17 cellular contexts compared by ENCODE assay signal in the genomic region with DNA sequence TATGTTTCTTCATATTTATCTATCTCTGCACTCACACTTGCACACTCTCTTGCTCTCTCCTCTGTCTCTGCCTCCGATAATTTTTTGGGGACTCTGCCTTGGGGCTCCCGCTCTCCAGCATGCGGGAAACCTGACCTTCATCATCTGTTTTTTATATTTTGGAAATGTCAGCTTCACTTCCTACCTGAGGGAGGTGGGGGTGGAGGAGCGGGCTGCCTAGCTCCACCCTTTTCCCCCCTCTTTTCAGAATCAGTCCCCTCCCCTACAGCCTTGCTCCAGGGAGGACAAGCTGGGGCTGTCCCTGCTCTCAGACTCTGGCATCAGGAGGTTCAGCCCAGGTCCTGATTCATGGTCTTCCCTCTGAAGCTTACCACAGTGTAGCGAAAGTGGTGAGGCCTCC. TPM values are rescaled to one million over a fixed set of nuclear protein-coding genes. Genes with fewer than 3 reads are reported as not detected.
DNase-seq lines count a peak whose midpoint lies in the region; ATAC-seq, FAIRE-seq and TF ChIP-seq lines count a peak whose summit lies in the region.
"Had no signal": no experiment of that assay in that cellular context is flagged by ENCODE, and none has a peak within 500 bp of the region (broad histone marks: within the 10 kb centered on the region; RNA-seq: fewer than 3 reads in every experiment).

No MANE protein-coding gene starts in this region.

- no peaks in the 10 kb centered on the region for H3K36me3 ChIP-seq in GM23338 (ENCODE audit: insufficient read depth)
- H3K36me3 ChIP-seq in H1 (ENCODE audit: control insufficient read depth in 2 of 4, insufficient read depth in 4 of 4, low read length in 3 of 4): no peaks in the 10 kb centered on the region
- no peaks in the 10 kb centered on the region for H3K36me3 ChIP-seq in mesendoderm (ENCODE audit: control insufficient read depth, insufficient read depth, low read length)
- H3K36me3 ChIP-seq in osteoblast (ENCODE audit: insufficient read depth, low read length): no peaks in the 10 kb centered on the region

- peaks cover 13% of the 10 kb centered on the region for H3K27me3 Mint-ChIP-seq in GM23338 (ENCODE audit: insufficient read depth, low read depth, poor library complexity)

- no peak overlapping the region for H4K8ac ChIP-seq in H1 (ENCODE audit: extremely low read depth, insufficient read depth, low read length)
- H4K8ac ChIP-seq in mesendoderm (ENCODE audit: low read depth, low read length): no peak overlapping the region

- H2BK5ac ChIP-seq in H1 (ENCODE audit: low read depth, low read length): no peak overlapping the region
- no peak overlapping the region for H2BK5ac ChIP-seq in mesendoderm (ENCODE audit: low read length)

- no peak overlapping the region for H3K27ac Mint-ChIP-seq in GM23338
- H3K27ac Mint-ChIP-seq: B cell had no signal

- ATAC-seq in GM23338 (no peak), GM21515 (IDR thresholded peaks at IDR 0.05; ENCODE audit: unreplicated experiment) (no peak), GM19328 (IDR thresholded peaks at IDR 0.05; ENCODE audit: unreplicated experiment) (no peak)
- ATAC-seq: HepG2 had no signal

- H3K23ac ChIP-seq in H1 (ENCODE audit: insufficient read length) (no peak overlapping the region), mesendoderm (ENCODE audit: low read length) (peak overlapping the region; percentile 84)

- peaks cover 51% of the 10 kb centered on the region for H3K4me1 Mint-ChIP-seq in GM23338

- H3K4me1 ChIP-seq in GM23338 (ENCODE audit: insufficient read depth) (peaks cover 28% of the 10 kb centered on the region), H1 (replicated peaks in 1 of 4; ENCODE audit: control insufficient read depth in 3 of 4, insufficient read depth in 4 of 4, low read length in 3 of 4) (peaks cover 12 to 22% (median 18%) of the 10 kb centered on the region in 4 experiments), mesendoderm (ENCODE audit: control insufficient read depth, low read depth, low read length) (peaks cover 12% of the 10 kb centered on the region), osteoblast (ENCODE audit: insufficient read depth, low read length) (peaks cover 7% of the 10 kb centered on the region)

- H2AK5ac ChIP-seq in H1 (ENCODE audit: low read depth, low read length) (no peak overlapping the region), mesendoderm (ENCODE audit: low read length) (peak overlapping the region; percentile 18)

- TF ChIP-seq EP300 in H1 (IDR thresholded peaks at IDR 0.05; ENCODE audit: borderline replicate concordance in 1 of 2, low read depth in 2 of 2, low read length in 2 of 2): no peak

- H3K14ac ChIP-seq in H1 (ENCODE audit: insufficient read length): no peak overlapping the region

- 83% methylated on average over 5 of the region's 5 CpGs; no CpG with 5 or more reads in 1 of the 2 experiments for WGBS in H1 (ENCODE audit: extremely low coverage in 1 of 2, insufficient coverage in 1 of 2, insufficient read length in 1 of 2, insufficient replicate concordance in 2 of 2, low coverage in 1 of 2, low lambda C conversion rate in 2 of 2, missing lambda C conversion rate in 1 of 2), 2 experiments
- WGBS in mesendoderm (ENCODE audit: extremely low coverage, insufficient coverage, low lambda C conversion rate): no CpG with 5 or more reads among the region's 5 CpGs

- FAIRE-seq in H1 (lab: Jason Lieb, UNC): no peak
- FAIRE-seq: A204.1, HepG2, HTR-8/SVneo had no signal

- H4K5ac ChIP-seq in H1 (ENCODE audit: insufficient read length, low read depth, low read length): no peak overlapping the region
- no peak overlapping the region for H4K5ac ChIP-seq in mesendoderm (ENCODE audit: low read length)

- H3K18ac ChIP-seq in H1 (ENCODE audit: extremely low read depth, low read length) (no peak overlapping the region), mesendoderm (ENCODE audit: low read length) (no peak overlapping the region)

- no peak overlapping the region for H3K56ac ChIP-seq in H1 (replicated peaks; ENCODE audit: insufficient read length, low read depth, low read length)
- peak overlapping the region; percentile 59 for H3K56ac ChIP-seq in mesendoderm (ENCODE audit: low read length)

- no peaks in the 10 kb centered on the region for H3K9me2 ChIP-seq in GM23338 (ENCODE audit: insufficient read depth)

- H3K27ac ChIP-seq in GM23338 (ENCODE audit: low read depth) (no peak overlapping the region), H1 (ENCODE audit: low read depth, low read length) (no peak overlapping the region), mesendoderm (ENCODE audit: low read depth, low read length) (no peak overlapping the region), osteoblast (ENCODE audit: low read depth, low read length) (no peak overlapping the region)
- H3K27ac ChIP-seq: GM23248 had no signal

- H3K4me2 ChIP-seq in GM23338 (0 out of 2 replicates have a peak overlapping the region, but pooled peaks have one; percentile 26), H1 (ENCODE audit: insufficient read depth in 1 of 2, low read depth in 2 of 2, low read length in 2 of 2) (no peak overlapping the region; a peak in 1 of 4 replicates), mesendoderm (ENCODE audit: low read length) (no peak overlapping the region), osteoblast (ENCODE audit: insufficient read depth, low read length) (no peak overlapping the region)

- no peak for TF ChIP-seq RAD21 in H1 (IDR thresholded peaks at IDR 0.05 in 1 of 2, conservative IDR thresholded peaks at IDR 0.05 in 1 of 2; ENCODE audit: low read depth in 2 of 2, low read length in 2 of 2)

- no peak overlapping the region for H4K91ac ChIP-seq in H1 (replicated peaks; ENCODE audit: insufficient read length, low read length)

- no peaks in the 10 kb centered on the region for H3K9me3 ChIP-seq in H1 (ENCODE audit: insufficient read depth in 2 of 2, low read depth in 1 of 2, low read length in 1 of 2)
- H3K9me3 ChIP-seq in osteoblast (ENCODE audit: low read depth, low read length): no peaks in the 10 kb centered on the region
- H3K9me3 ChIP-seq: Caco-2 had no signal

- no peak overlapping the region for H3K4ac ChIP-seq in H1 (replicated peaks; ENCODE audit: insufficient read length, low read depth, low read length)
- no peak overlapping the region for H3K4ac ChIP-seq in mesendoderm (ENCODE audit: low read depth, low read length)

- POLR2A ChIA-PET in H1 (lab: Charles Lee; ENCODE audit: partially characterized antibody): interaction anchor here (1.0 to 2.5 kb wide), 4 partner anchors 9 to 105 kb away, joined by 3 to 7 read pairs (median 6); no protein-coding TSS in a partner anchor

- no peaks in the 10 kb centered on the region for H3F3A ChIP-seq in GM23338 (replicated peaks; ENCODE audit: low read depth)

- CTCF ChIA-PET in H1 (lab: Charles Lee; ENCODE audit: partially characterized antibody): interaction anchor here (0.6 to 12.6 kb wide), 20 partner anchors 9 to 189 kb away, joined by 3 to 177 read pairs (median 4); no protein-coding TSS in a partner anchor

- H2AFZ ChIP-seq in GM23338 (no peak overlapping the region), H1 (ENCODE audit: low read length) (no peak overlapping the region), osteoblast (ENCODE audit: low read length) (no peak overlapping the region)
- H2AFZ ChIP-seq: GM23248 had no signal

- no peak for TF ChIP-seq CTCF in GM23338 (conservative IDR thresholded peaks at IDR 0.05; ENCODE audit: low read depth in 2 of 2)
- no peak for TF ChIP-seq CTCF in H1 (IDR thresholded peaks at IDR 0.05; ENCODE audit: control extremely low read depth in 1 of 3, insufficient read depth in 1 of 3, low read depth in 1 of 3, low read length in 3 of 3)
- TF ChIP-seq CTCF in osteoblast (IDR thresholded peaks at IDR 0.05; ENCODE audit: extremely low read depth, low read depth, low read length): no peak

- H3K4me3 Mint-ChIP-seq in GM23338: no peak overlapping the region
- H3K4me3 Mint-ChIP-seq: B cell; CD8-positive, alpha-beta memory T cell had no signal

- peak overlapping the region; percentile 23; the same call in 1 of the 2 replicates for H2BK12ac ChIP-seq in H1 (ENCODE audit: low read depth, low read length)

- H3K23me2 ChIP-seq in H1 (ENCODE audit: low read depth, low read length): peaks cover 8% of the 10 kb centered on the region

- H3K27me3 ChIP-seq in GM23338 (ENCODE audit: insufficient read depth): no peaks in the 10 kb centered on the region
- no peaks in the 10 kb centered on the region for H3K27me3 ChIP-seq in H1 (replicated peaks in 1 of 4; ENCODE audit: control insufficient read depth in 3 of 4, extremely low read depth in 1 of 4, insufficient read depth in 3 of 4, low read length in 3 of 4)
- H3K27me3 ChIP-seq in mesendoderm (ENCODE audit: insufficient read depth, low read length, poor library complexity): no peaks in the 10 kb centered on the region
- peaks cover 29% of the 10 kb centered on the region for H3K27me3 ChIP-seq in osteoblast (ENCODE audit: insufficient read depth, low read length)

- H3K4me3 ChIP-seq in GM23338 (no peak overlapping the region), H1 (ENCODE audit: extremely low read depth in 1 of 4, insufficient read depth in 2 of 4, low read depth in 3 of 4, low read length in 4 of 4) (no peak overlapping the region), mesendoderm (ENCODE audit: low read length) (no peak overlapping the region), osteoblast (ENCODE audit: insufficient read depth, low read length) (no peak overlapping the region)
- H3K4me3 ChIP-seq: GM23248 had no signal

- H3K79me2 ChIP-seq in GM23338 (replicated peaks; ENCODE audit: insufficient read depth) (no peaks in the 10 kb centered on the region), H1 (ENCODE audit: control insufficient read depth in 1 of 2, insufficient read depth in 2 of 2, low read length in 2 of 2) (no peaks in the 10 kb centered on the region), mesendoderm (ENCODE audit: control insufficient read depth, insufficient read depth, low read length) (no peaks in the 10 kb centered on the region), osteoblast (ENCODE audit: insufficient read depth, low read length) (no peaks in the 10 kb centered on the region)

- H3K9ac ChIP-seq in H1 (replicated peaks in 1 of 4; ENCODE audit: extremely low read depth in 1 of 4, low read depth in 3 of 4, low read length in 3 of 4): no peak overlapping the region
- H3K9ac ChIP-seq in mesendoderm (ENCODE audit: low read length): no peak overlapping the region
- H3K9ac ChIP-seq: GM23248 had no signal

- no peaks in the 10 kb centered on the region for H3K9me3 Mint-ChIP-seq in GM23338
- H3K9me3 Mint-ChIP-seq: CD8-positive, alpha-beta memory T cell had no signal

- TF ChIP-seq POLR2A in H1 (IDR thresholded peaks at IDR 0.05; ENCODE audit: control extremely low read depth in 1 of 2, low read depth in 2 of 2, low read length in 2 of 2): no peak

- no peaks in the 10 kb centered on the region for H3K36me3 Mint-ChIP-seq in GM23338 (ENCODE audit: low read depth)
- H3K36me3 Mint-ChIP-seq: CD8-positive, alpha-beta memory T cell had no signal

- no peaks in the 10 kb centered on the region for H3K79me1 ChIP-seq in H1 (ENCODE audit: low read depth, low read length)
- no peaks in the 10 kb centered on the region for H3K79me1 ChIP-seq in mesendoderm (ENCODE audit: low read length)

- no peak for DNase-seq in GM23338 (ENCODE audit: low spot score)
- no peak for DNase-seq in H1 (ENCODE audit: low read depth in 1 of 2, low spot score in 2 of 2)
- DNase-seq in mesendoderm: no peak
- peak; percentile 68 for DNase-seq in osteoblast (ENCODE audit: insufficient read length, low spot score, missing footprints)
- DNase-seq in activated CD4-positive, alpha-beta T cell treated with anti-CD3 and anti-CD28 coated beads for 4 hours: no peak
- DNase-seq: Caco-2; CD8-positive, alpha-beta memory T cell; DMS53; GF-D8; GM23248; HCEC 1CT had no signal

- no peak overlapping the region for H2BK120ac ChIP-seq in H1 (replicated peaks; ENCODE audit: low read depth, low read length)
- H2BK120ac ChIP-seq in mesendoderm (ENCODE audit: low read depth, low read length): no peak overlapping the region

- H2BK15ac ChIP-seq in H1 (ENCODE audit: low read length) (no peak overlapping the region), mesendoderm (replicated peaks; ENCODE audit: low read depth) (no peak overlapping the region)

- H4K20me1 ChIP-seq in GM23338 (replicated peaks; ENCODE audit: insufficient read depth) (no peaks in the 10 kb centered on the region), H1 (replicated peaks in 1 of 2; ENCODE audit: control insufficient read depth in 1 of 2, insufficient read depth in 2 of 2, low read length in 2 of 2) (no peaks in the 10 kb centered on the region), osteoblast (ENCODE audit: insufficient read depth, low read length) (no peaks in the 10 kb centered on the region)

- no peak overlapping the region for H2BK20ac ChIP-seq in H1 (ENCODE audit: low read length)

RNA-seq across cellular contexts. Expression of gene PKDCC, which starts 4.9 kb away (rescaled TPM):
- 32.8 and 44.8 TPM in 2 replicates for total RNA-seq in GM23338 (2014; rRNA removed; shearing (Covaris generic))
- polyA plus RNA-seq in GM23338 (2016; fragmentation: Nextera tagmentation; extraction: Ambion mirVana) (7.0 and 9.3 TPM in 2 replicates), H1 (2011; rRNA removed) (80.1 and 115 TPM in 2 replicates)
- total RNA-seq in H1 (2021; fragmentation: NEBNext Ultra II Directional; extraction: Animal tissue kit (Norgen Biotek cat#: 25700)): 48.0 and 49.9 TPM in 2 replicates
- 148 TPM for polyA plus RNA-seq in H1 (2011; cell fraction: cytosol; rRNA removed)
- polyA plus RNA-seq in H1 (2011; cell fraction: nucleus; rRNA removed): 347 TPM
- polyA plus RNA-seq in H1 (2012, experiment 1 of 2): 37.2 to 63.9 TPM (median 58.3 TPM) in 4 replicates
- polyA plus RNA-seq in H1 (2012, experiment 2 of 2): 59.7 TPM
- 8.0 TPM for polyA plus RNA-seq in H1 (2013, experiment 1 of 2)
- polyA plus RNA-seq in H1 (2013, experiment 2 of 2): 7.8 TPM
- polyA minus RNA-seq in H1 (2011; rRNA and poly(A)+ RNA removed): 84.3 and 179 TPM in 2 replicates
- polyA minus RNA-seq in H1 (2011; cell fraction: cytosol; rRNA and poly(A)+ RNA removed): 55.0 TPM
- polyA minus RNA-seq in H1 (2011; cell fraction: nucleus; rRNA and poly(A)+ RNA removed): 79.6 TPM
- polyA plus RNA-seq in mesendoderm (2013, experiment 1 of 2): 4.4 TPM
- 4.6 TPM for polyA plus RNA-seq in mesendoderm (2013, experiment 2 of 2)
- total RNA-seq in osteoblast: 1.2 and 4.0 TPM in 2 replicates
